ENCODE assay signal across 11 cellular contexts in genomic region chrX:135066271-135066670, GRCh38. TPM values are rescaled to one million over a fixed set of nuclear protein-coding genes. Genes with fewer than 3 reads are reported as not detected.
A peak's percentile ranks its signal among the peaks of the same experiment; 100 is the strongest.
DNase-seq lines count a peak whose midpoint lies in the region; ATAC-seq and TF ChIP-seq lines count a peak whose summit lies in the region.
"Not testable (repeated sequence)": the region's sequence is repeated elsewhere in the genome, so short reads cannot be mapped to it uniquely, and the experiment has no call there.
"Had no signal": no experiment of that assay in that cellular context is flagged by ENCODE, and none has a peak within 500 bp of the region (broad histone marks: within the 10 kb centered on the region; RNA-seq: fewer than 3 reads in every experiment).

No MANE protein-coding gene starts in this region.

- intact Hi-C loops in Panc1 (cut with micrococcal nuclease; ENCODE audit: unreplicated experiment) = not testable (repeated sequence)

- H3K4me3 ChIP-seq in BJ (ENCODE audit: low read depth, low read length); Panc1 (ENCODE audit: low read depth in 2 of 2, low read length in 2 of 2); adipocyte (ENCODE audit: low read length); kidney epithelial cell (ENCODE audit: low read depth, low read length); retinal pigment epithelial cell (ENCODE audit: low read length): not testable (repeated sequence)

- H3K27me3 ChIP-seq in BJ (ENCODE audit: control insufficient read depth, insufficient read depth, low read length); Panc1 (ENCODE audit: control insufficient read depth, insufficient read depth, low read length); adipocyte (replicated peaks; ENCODE audit: control insufficient read depth, insufficient read depth, low read length); kidney epithelial cell (ENCODE audit: control insufficient read depth, insufficient read depth, low read length): not testable (repeated sequence)

- peak; percentile 33 for TF ChIP-seq CTCF in BJ (IDR thresholded peaks at IDR 0.05; ENCODE audit: insufficient read depth, low read depth, low read length)
- TF ChIP-seq CTCF in Panc1 (IDR thresholded peaks at IDR 0.05) = peak; percentile 78
- TF ChIP-seq CTCF in kidney epithelial cell (IDR thresholded peaks at IDR 0.05; ENCODE audit: insufficient read depth, low read length, poor library complexity, severe bottlenecking) = peak; percentile 32
- TF ChIP-seq CTCF in retinal pigment epithelial cell (conservative IDR thresholded peaks at IDR 0.05; ENCODE audit: low read depth, low read length) = peak; percentile 49

- H3K36me3 ChIP-seq in BJ (ENCODE audit: control insufficient read depth, insufficient read depth, low read length); Panc1 (ENCODE audit: control insufficient read depth, insufficient read depth, low read length); adipocyte (ENCODE audit: control insufficient read depth, insufficient read depth, low read length, severe bottlenecking); kidney epithelial cell (ENCODE audit: control insufficient read depth, insufficient read depth, low read length): not testable (repeated sequence)

- not testable (repeated sequence) for BruUV-seq in Panc1 (replicated peaks; lab: Mats Ljungman, UMichigan)

- TF ChIP-seq POLR2A in erythroblast (IDR thresholded peaks at IDR 0.05; ENCODE audit: low read length) = not testable (repeated sequence)

- in situ Hi-C loops in Panc1 (cut with HindIII; ENCODE audit: low pct_unique_long_range_greater_than_20kb, low sequenced_read_pairs) = not testable (repeated sequence)

- not testable (repeated sequence) for H3K9ac ChIP-seq in adipocyte (ENCODE audit: low read length)

- H3K9me3 ChIP-seq in Panc1 (ENCODE audit: control insufficient read depth, insufficient read depth, low read depth, low read length); adipocyte (ENCODE audit: control insufficient read depth, low read length): not testable (repeated sequence)

- POLR2A ChIA-PET in BJ (lab: Charles Lee); Panc1 (lab: Charles Lee): not testable (repeated sequence)

- ATAC-seq in GM18868 (IDR thresholded peaks at IDR 0.05; ENCODE audit: unreplicated experiment) = peak; percentile 71
- peak; percentile 69 for ATAC-seq in HG03520 (IDR thresholded peaks at IDR 0.05; ENCODE audit: unreplicated experiment)
- peak; percentile 82; the same call in 1 of the 2 replicates for ATAC-seq in Panc1

- DNase-seq in BJ (ENCODE audit: low read depth); Panc1 (ENCODE audit: low read depth, low spot score); kidney epithelial cell (ENCODE audit: low read depth); retinal pigment epithelial cell (ENCODE audit: low read depth): not testable (repeated sequence)
- DNase-seq in adipocyte (ENCODE audit: low read depth) = peak; percentile 33
- peak; percentile 38 to 42 for DNase-seq in erythroblast (lab: John Stamatoyannopoulos, UW)

- not testable (repeated sequence) for H3K4me1 ChIP-seq in Panc1 (ENCODE audit: control insufficient read depth, insufficient read depth, low read length); adipocyte (ENCODE audit: control insufficient read depth, insufficient read depth, low read length)

- CTCF ChIA-PET in BJ (lab: Yijun Ruan, JAX) = interaction anchor here (0.8 kb wide), 1 partner anchor 20 kb away, joined by 3 read pairs; no protein-coding TSS in a partner anchor
- CTCF ChIA-PET in Panc1 (lab: Charles Lee) = not testable (repeated sequence)

- H3K27ac ChIP-seq in Panc1 (ENCODE audit: low read length) = not testable (repeated sequence)

RNA-seq across cellular contexts. Expression of gene RTL8A, which starts 14.3 kb away (rescaled TPM):
- 62.5 and 82.3 TPM in 2 replicates for polyA plus RNA-seq in BJ (2011; rRNA removed)
- 21.5 and 22.7 TPM in 2 replicates for polyA minus RNA-seq in BJ (2011; rRNA and poly(A)+ RNA removed)
- 72.6 TPM for total RNA-seq in Panc1 (2021; ENCODE audit: unreplicated experiment)
- 164 TPM for polyA plus RNA-seq in Panc1 (2012; ENCODE audit: insufficient read length)
- 31.1 and 32.3 TPM in 2 replicates for total RNA-seq in kidney epithelial cell

RNA-seq across cellular contexts. Expression of gene SMIM10L2B, which starts 32.2 kb away (rescaled TPM):
- 0.64 and 0.67 TPM in 2 replicates for polyA plus RNA-seq in BJ (2011; rRNA removed)
- polyA minus RNA-seq in BJ (2011; rRNA and poly(A)+ RNA removed) = 0.72 and 0.76 TPM in 2 replicates
- 0.95 TPM for total RNA-seq in Panc1 (2021; ENCODE audit: unreplicated experiment)
- polyA plus RNA-seq in Panc1 (2012; ENCODE audit: insufficient read length) = 0.58 TPM
- total RNA-seq in kidney epithelial cell = 2.9 and 4.3 TPM in 2 replicates

RNA-seq across cellular contexts. Expression of gene RTL8C, which starts 34.1 kb away (rescaled TPM):
- polyA plus RNA-seq in BJ (2011; rRNA removed) = 138 and 174 TPM in 2 replicates
- polyA minus RNA-seq in BJ (2011; rRNA and poly(A)+ RNA removed) = 104 and 116 TPM in 2 replicates
- 170 TPM for total RNA-seq in Panc1 (2021; ENCODE audit: unreplicated experiment)
- 368 TPM for polyA plus RNA-seq in Panc1 (2012; ENCODE audit: insufficient read length)
- 74.8 and 75.2 TPM in 2 replicates for total RNA-seq in kidney epithelial cell

RNA-seq across cellular contexts. Expression of gene RTL8B, which starts 43.9 kb away (rescaled TPM):
- 11.8 and 16.1 TPM in 2 replicates for polyA plus RNA-seq in BJ (2011; rRNA removed)
- 5.5 and 9.3 TPM in 2 replicates for polyA minus RNA-seq in BJ (2011; rRNA and poly(A)+ RNA removed)
- total RNA-seq in Panc1 (2021; ENCODE audit: unreplicated experiment) = 29.8 TPM
- polyA plus RNA-seq in Panc1 (2012; ENCODE audit: insufficient read length) = 30.7 TPM
- total RNA-seq in kidney epithelial cell = 8.7 and 9.7 TPM in 2 replicates

RNA-seq across cellular contexts. Expression of gene ETDB, which starts 54.1 kb away (rescaled TPM):
- not detected in 2 replicates for polyA plus RNA-seq in BJ (2011; rRNA removed)
- not detected in 2 replicates for polyA minus RNA-seq in BJ (2011; rRNA and poly(A)+ RNA removed)
- total RNA-seq in Panc1 (2021; ENCODE audit: unreplicated experiment) = not detected
- polyA plus RNA-seq in Panc1 (2012; ENCODE audit: insufficient read length) = not detected
- not detected in 2 replicates for total RNA-seq in kidney epithelial cell
- total RNA-seq: pulmonary artery endothelial cell, vagina had no signal
- polyA plus RNA-seq: adipose tissue had no signal
